ENCODE assay signal across 16 cellular contexts in genomic region chr11:128181090-128181485, GRCh38.
DNase-seq lines count a peak whose midpoint lies in the region; ATAC-seq and TF ChIP-seq lines count a peak whose summit lies in the region.
"Had no signal": no experiment of that assay in that cellular context is flagged by ENCODE, and none has a peak within 500 bp of the region (broad histone marks: within the 10 kb centered on the region; RNA-seq: fewer than 3 reads in every experiment).

No MANE protein-coding gene starts in this region.

- RAD21 ChIA-PET in HCT116 (lab: Charles Lee; ENCODE audit: low non-redundant PET in 1 of 2, low total read pairs in 2 of 2, uncharacterized antibody in 2 of 2, unreplicated experiment in 2 of 2) = no interaction called here

- no peak overlapping the region for H3K9ac ChIP-seq in HCT116 (ENCODE audit: low read length)

- no peaks in the 10 kb centered on the region for H3K36me3 ChIP-seq in HCT116 (ENCODE audit: control insufficient read depth in 1 of 2, insufficient read depth in 2 of 2, low read length in 2 of 2)

- BruUV-seq in HCT116 (replicated peaks; lab: Mats Ljungman, UMichigan) = no TSS peak

- peak overlapping the region; percentile 34; the same call in 1 of the 2 replicates for H3K4me2 ChIP-seq in HCT116 (ENCODE audit: low read length)
- H3K4me2 ChIP-seq: hepatocyte had no signal

- no peak for TF ChIP-seq POLR2A in HCT116 (IDR thresholded peaks at IDR 0.05; ENCODE audit: borderline replicate concordance, extremely low read depth, insufficient read depth, insufficient read length)

- ATAC-seq in HCT116 = no peak
- no peak for ATAC-seq in T-helper 17 cell
- ATAC-seq in GM19324 (IDR thresholded peaks at IDR 0.05; ENCODE audit: low FRiP score, unreplicated experiment) = no peak
- ATAC-seq: activated CD8-positive, alpha-beta T cell treated with anti-CD3 and anti-CD28 coated beads, Interleukin-2, amount 10 ng/mL, durations not matched to agents 7 days and 5 days; stimulated activated naive CD8-positive, alpha-beta T cell treated with anti-CD3 and anti-CD28 coated beads, Interleukin-15, amount 100 ng/mL, for 72 hours had no signal

- peaks cover 6% of the 10 kb centered on the region for H3K36me3 Mint-ChIP-seq in T-helper 17 cell (ENCODE audit: low read depth)

- H3K27me3 Mint-ChIP-seq in T-helper 17 cell = peaks cover 13% of the 10 kb centered on the region

- CTCF ChIA-PET in HCT116 (lab: Charles Lee) = interaction anchor here (1.8 kb wide), 1 partner anchor 451 kb away, joined by 3 read pairs; no protein-coding TSS in a partner anchor

- H3K79me2 ChIP-seq in HCT116 (ENCODE audit: insufficient read depth, low read length) = no peaks in the 10 kb centered on the region
- H3K79me2 ChIP-seq: hepatocyte had no signal

- no peak for TF ChIP-seq RAD21 in HCT116 (IDR thresholded peaks at IDR 0.05; ENCODE audit: low read depth)

- no peaks in the 10 kb centered on the region for H4K20me1 ChIP-seq in HCT116 (ENCODE audit: insufficient read depth)

- POLR2A ChIA-PET in HCT116 (lab: Charles Lee) = no interaction called here

- DNase-seq in HCT116 (ENCODE audit: low read depth, low spot score) = no peak
- DNase-seq in T-helper 17 cell = no peak
- peak; percentile 11 for DNase-seq in fibroblast of the aortic adventitia (ENCODE audit: low read depth)
- peak; percentile 65 for DNase-seq in skeletal muscle cell (ENCODE audit: low read depth)
- DNase-seq in activated gamma-delta T cell (lab: John Stamatoyannopoulos, UW) = no peak
- no peak for DNase-seq in NCI-H774 (lab: John Stamatoyannopoulos, UW)
- DNase-seq: activated CD8-positive, alpha-beta T cell treated with anti-CD3 and anti-CD28 coated beads, Interleukin-2, amount 10 ng/mL, durations not matched to agents 7 days and 5 days; Caco-2; MM.1S; NCI-H1930; Right ventricle myocardium superior; stimulated activated naive CD8-positive, alpha-beta T cell treated with anti-CD3 and anti-CD28 coated beads, Interleukin-15, amount 100 ng/mL, for 72 hours; T-helper 2 cell had no signal

- no peak for TF ChIP-seq CTCF in HCT116 (IDR thresholded peaks at IDR 0.05 in 2 of 3, conservative IDR thresholded peaks at IDR 0.05 in 1 of 3; ENCODE audit: borderline replicate concordance in 1 of 3, insufficient read depth in 1 of 3, low read depth in 2 of 3, low read length in 2 of 3)
- TF ChIP-seq CTCF in fibroblast of the aortic adventitia (IDR thresholded peaks at IDR 0.05; ENCODE audit: insufficient read depth, low read length) = no peak

- intact Hi-C loops in HCT116 (cut with micrococcal nuclease) = no loop called here

- H2AFZ ChIP-seq in HCT116 (ENCODE audit: low read depth, low read length, poor library complexity, severe bottlenecking) = no peak overlapping the region
- H2AFZ ChIP-seq: hepatocyte had no signal

- no peaks in the 10 kb centered on the region for H3K9me2 ChIP-seq in HCT116 (ENCODE audit: insufficient read depth)

- H3K4me3 ChIP-seq in HCT116 (replicated peaks in 1 of 2; ENCODE audit: low read depth in 1 of 2, low read length in 2 of 2) (no peak overlapping the region), fibroblast of the aortic adventitia (ENCODE audit: low read depth, low read length) (no peak overlapping the region), skeletal muscle cell (ENCODE audit: low read depth, low read length) (no peak overlapping the region)
- H3K4me3 ChIP-seq: hepatocyte had no signal

- no peak overlapping the region for H3K27ac ChIP-seq in HCT116 (ENCODE audit: low read depth, low read length)
- H3K27ac ChIP-seq: hepatocyte, HL-60 had no signal

- no peaks in the 10 kb centered on the region for H3K27me3 ChIP-seq in HCT116 (ENCODE audit: insufficient read depth, low read length)
- H3K27me3 ChIP-seq: hepatocyte had no signal

- peaks cover 13% of the 10 kb centered on the region for H3K4me1 Mint-ChIP-seq in T-helper 17 cell
- H3K4me1 Mint-ChIP-seq: stimulated activated naive CD8-positive, alpha-beta T cell treated with anti-CD3 and anti-CD28 coated beads, Interleukin-15, amount 100 ng/mL, for 72 hours had no signal

- H3K4me3 Mint-ChIP-seq in T-helper 17 cell = no peak overlapping the region
- H3K4me3 Mint-ChIP-seq: activated CD8-positive, alpha-beta T cell treated with anti-CD3 and anti-CD28 coated beads, Interleukin-2, amount 10 ng/mL, durations not matched to agents 7 days and 5 days; stimulated activated naive CD8-positive, alpha-beta T cell treated with anti-CD3 and anti-CD28 coated beads, Interleukin-15, amount 100 ng/mL, for 72 hours had no signal

- H3K27ac Mint-ChIP-seq in T-helper 17 cell = peak overlapping the region; percentile 43
- H3K27ac Mint-ChIP-seq: activated CD8-positive, alpha-beta T cell treated with anti-CD3 and anti-CD28 coated beads, Interleukin-2, amount 10 ng/mL, durations not matched to agents 7 days and 5 days had no signal

- H3K4me1 ChIP-seq in HCT116 (ENCODE audit: control insufficient read depth in 1 of 2, insufficient read depth in 2 of 2, low read length in 2 of 2) = peaks cover 0 to 16% of the 10 kb centered on the region in 2 experiments; a peak in 2 of 4 replicates
- H3K4me1 ChIP-seq: Caco-2 had no signal

- H3K9me3 ChIP-seq in HCT116 (ENCODE audit: control insufficient read depth in 1 of 2, insufficient read depth in 1 of 2, low read depth in 1 of 2, low read length in 2 of 2) = no peaks in the 10 kb centered on the region
- no peaks in the 10 kb centered on the region for H3K9me3 ChIP-seq in T-helper 17 cell (ENCODE audit: control insufficient read depth, low read length, poor library complexity, severe bottlenecking)

TF ChIP-seq in HCT116, 20 proteins besides CTCF, POLR2A, EP300 and RAD21:
- TF ChIP-seq EGR1 (IDR thresholded peaks at IDR 0.05; ENCODE audit: low read depth) (no peak), ATF3 (IDR thresholded peaks at IDR 0.05) (no peak), CBX3 (IDR thresholded peaks at IDR 0.05; ENCODE audit: low read depth) (no peak), ELF1 (IDR thresholded peaks at IDR 0.05; ENCODE audit: borderline replicate concordance, low read depth) (no peak), CEBPB (IDR thresholded peaks at IDR 0.05; ENCODE audit: low read depth) (no peak), SRF (IDR thresholded peaks at IDR 0.05; ENCODE audit: low read depth) (no peak)

Comparison
In these comparisons a context has a peak if more than half of its experiments do, and no peak if none do; other contexts are left out.
1. DNase-seq: peak in fibroblast of the aortic adventitia (single experiment) and skeletal muscle cell (single experiment); none in HCT116 (single experiment), T-helper 17 cell (0 of 3), activated gamma-delta T cell (single experiment) and NCI-H774 (single experiment).